In genomic region chr9:137030931-137031527, GRCh38 we compare ENCODE assay signal across 15 cellular contexts. TPM values are rescaled to one million over a fixed set of nuclear protein-coding genes. Genes with fewer than 3 reads are reported as not detected.
DNase-seq lines count a peak whose midpoint lies in the region; ATAC-seq and TF ChIP-seq lines count a peak whose summit lies in the region.
"Had no signal": no experiment of that assay in that cellular context is flagged by ENCODE, and none has a peak within 500 bp of the region (broad histone marks: within the 10 kb centered on the region; RNA-seq: fewer than 3 reads in every experiment).

No MANE protein-coding gene starts in this region.

- no peaks in the 10 kb centered on the region for H3K36me3 ChIP-seq in upper lobe of left lung
- H3K36me3 ChIP-seq: breast epithelium had no signal

- no peaks in the 10 kb centered on the region for H3K9me3 ChIP-seq in upper lobe of left lung
- H3K9me3 ChIP-seq: breast epithelium had no signal

- no peaks in the 10 kb centered on the region for H3K27me3 ChIP-seq in upper lobe of left lung
- H3K27me3 ChIP-seq: breast epithelium had no signal

- H3K4me3 ChIP-seq in upper lobe of left lung: peak overlapping the region in 3 of 4 donors; percentile 12 to 38 (median 21)
- H3K4me3 ChIP-seq: breast epithelium, GM23248 had no signal

- WGBS in upper lobe of left lung, 2 donors: 78 to 84% methylated on average over 11 to 39 of the region's 44 CpGs

- peak overlapping the region; percentile 68 for H3K27ac Mint-ChIP-seq in activated naive CD8-positive, alpha-beta T cell
- no peak overlapping the region for H3K27ac Mint-ChIP-seq in activated naive CD8-positive, alpha-beta T cell treated with anti-CD3 and anti-CD28 coated beads for 36 hours
- H3K27ac Mint-ChIP-seq in activated CD4-positive, alpha-beta memory T cell treated with anti-CD3 and anti-CD28 coated beads, Interleukin-2, amount 10 ng/mL, durations not matched to agents 7 days and 5 days: peak overlapping the region; percentile 91
- peak overlapping the region; percentile 78 for H3K27ac Mint-ChIP-seq in memory B cell

- peak overlapping the region; percentile 10 to 79 (median 76) for H3K27ac ChIP-seq in upper lobe of left lung
- H3K27ac ChIP-seq: breast epithelium, foreskin keratinocyte, GM23248 had no signal

- peak overlapping the region; percentile 57 for H3K4me3 Mint-ChIP-seq in activated naive CD8-positive, alpha-beta T cell
- H3K4me3 Mint-ChIP-seq in activated naive CD8-positive, alpha-beta T cell treated with anti-CD3 and anti-CD28 coated beads for 36 hours: no peak overlapping the region
- H3K4me3 Mint-ChIP-seq in activated CD4-positive, alpha-beta memory T cell treated with anti-CD3 and anti-CD28 coated beads, Interleukin-2, amount 10 ng/mL, durations not matched to agents 7 days and 5 days: peak overlapping the region; percentile 76
- peak overlapping the region; percentile 82 for H3K4me3 Mint-ChIP-seq in memory B cell

- peaks cover 44% of the 10 kb centered on the region for H3K4me1 Mint-ChIP-seq in activated naive CD8-positive, alpha-beta T cell (ENCODE audit: low read depth)
- H3K4me1 Mint-ChIP-seq in activated naive CD8-positive, alpha-beta T cell treated with anti-CD3 and anti-CD28 coated beads for 36 hours: peaks cover 40% of the 10 kb centered on the region
- H3K4me1 Mint-ChIP-seq in activated CD4-positive, alpha-beta memory T cell treated with anti-CD3 and anti-CD28 coated beads, Interleukin-2, amount 10 ng/mL, durations not matched to agents 7 days and 5 days: peaks cover 70% of the 10 kb centered on the region
- peaks cover 49% of the 10 kb centered on the region for H3K4me1 Mint-ChIP-seq in memory B cell

- CTCF ChIA-PET in activated CD4-positive, alpha-beta memory T cell treated with anti-CD3 and anti-CD28 coated beads, Interleukin-2, amount 10 ng/mL, durations not matched to agents 7 days and 5 days (lab: Charles Lee): interaction anchor here (1.2 to 9.9 kb wide), 4 partner anchors 16 to 188 kb away, joined by 5 to 149 read pairs (median 56); partner anchors contain the start of genes AJM1, C8G, FBXW5 and NPDC1

- TF ChIP-seq EP300 in upper lobe of left lung (IDR thresholded peaks at IDR 0.05): no peak

- H3K27me3 Mint-ChIP-seq in activated naive CD8-positive, alpha-beta T cell: no peaks in the 10 kb centered on the region
- H3K27me3 Mint-ChIP-seq in activated naive CD8-positive, alpha-beta T cell treated with anti-CD3 and anti-CD28 coated beads for 36 hours: no peaks in the 10 kb centered on the region
- no peaks in the 10 kb centered on the region for H3K27me3 Mint-ChIP-seq in activated CD4-positive, alpha-beta memory T cell treated with anti-CD3 and anti-CD28 coated beads, Interleukin-2, amount 10 ng/mL, durations not matched to agents 7 days and 5 days
- no peaks in the 10 kb centered on the region for H3K27me3 Mint-ChIP-seq in memory B cell

- no peak for TF ChIP-seq CTCF in upper lobe of left lung (IDR thresholded peaks at IDR 0.05)

- H3K4me1 ChIP-seq in upper lobe of left lung: peaks cover 43 to 79% (median 60%) of the 10 kb centered on the region in 4 donors
- H3K4me1 ChIP-seq: foreskin keratinocyte had no signal

- ATAC-seq in memory B cell (ENCODE audit: low read depth) (no peak), upper lobe of left lung (ENCODE audit: low FRiP score in 2 of 2) (no peak)
- ATAC-seq: foreskin keratinocyte had no signal

- no peak for DNase-seq in activated naive CD8-positive, alpha-beta T cell treated with anti-CD3 and anti-CD28 coated beads for 36 hours
- DNase-seq in activated CD4-positive, alpha-beta memory T cell treated with anti-CD3 and anti-CD28 coated beads, Interleukin-2, amount 10 ng/mL, durations not matched to agents 7 days and 5 days: no peak
- no peak for DNase-seq in memory B cell (ENCODE audit: low spot score in 2 of 2)
- DNase-seq in upper lobe of left lung: no peak
- no peak for DNase-seq in NCI-H510A (lab: John Stamatoyannopoulos, UW)
- no peak for DNase-seq in putamen (ENCODE audit: low spot score)
- DNase-seq in UCSD-AML1 (lab: John Stamatoyannopoulos, UW; ENCODE audit: unreplicated experiment): no peak
- DNase-seq: DMS53, foreskin keratinocyte, GM23248, NCI-H2029, NCI-H774, occipital lobe had no signal

- POLR2A ChIA-PET in activated CD4-positive, alpha-beta memory T cell treated with anti-CD3 and anti-CD28 coated beads, Interleukin-2, amount 10 ng/mL, durations not matched to agents 7 days and 5 days (lab: Charles Lee): interaction anchor here (1.2 to 2.9 kb wide), 5 partner anchors 14 to 224 kb away, joined by 3 to 15 read pairs (median 6); partner anchors contain the start of genes CLIC3, PAXX and RABL6

- no peaks in the 10 kb centered on the region for H3K9me3 Mint-ChIP-seq in activated naive CD8-positive, alpha-beta T cell (ENCODE audit: low read depth)
- H3K9me3 Mint-ChIP-seq in activated naive CD8-positive, alpha-beta T cell treated with anti-CD3 and anti-CD28 coated beads for 36 hours: no peaks in the 10 kb centered on the region
- no peaks in the 10 kb centered on the region for H3K9me3 Mint-ChIP-seq in activated CD4-positive, alpha-beta memory T cell treated with anti-CD3 and anti-CD28 coated beads, Interleukin-2, amount 10 ng/mL, durations not matched to agents 7 days and 5 days
- H3K9me3 Mint-ChIP-seq in memory B cell: no peaks in the 10 kb centered on the region

- TF ChIP-seq POLR2A in upper lobe of left lung (IDR thresholded peaks at IDR 0.05): no peak

- no peaks in the 10 kb centered on the region for H3K36me3 Mint-ChIP-seq in activated naive CD8-positive, alpha-beta T cell
- no peaks in the 10 kb centered on the region for H3K36me3 Mint-ChIP-seq in activated naive CD8-positive, alpha-beta T cell treated with anti-CD3 and anti-CD28 coated beads for 36 hours
- H3K36me3 Mint-ChIP-seq in activated CD4-positive, alpha-beta memory T cell treated with anti-CD3 and anti-CD28 coated beads, Interleukin-2, amount 10 ng/mL, durations not matched to agents 7 days and 5 days (ENCODE audit: low read depth): peaks cover 5% of the 10 kb centered on the region
- no peaks in the 10 kb centered on the region for H3K36me3 Mint-ChIP-seq in memory B cell

RNA-seq across cellular contexts. Expression of gene FUT7, which starts 0.9 kb away (rescaled TPM):
- total RNA-seq in activated naive CD8-positive, alpha-beta T cell treated with anti-CD3 and anti-CD28 coated beads for 36 hours: not detected
- 10 to 100 TPM in 1 of 2 experiments, 1 to 10 TPM in 1; 9.9 to 10.4 TPM for total RNA-seq in activated CD4-positive, alpha-beta memory T cell treated with anti-CD3 and anti-CD28 coated beads, Interleukin-2, amount 10 ng/mL, durations not matched to agents 7 days and 5 days
- 1 to 10 TPM in 4 of 6 donors, under 1 TPM in 1, not detected in 1; 0.94 to 2.3 (median 2.0) TPM for total RNA-seq in upper lobe of left lung
- total RNA-seq: breast epithelium, foreskin keratinocyte, GM23248, occipital lobe had no signal

RNA-seq across cellular contexts. Expression of gene ABCA2, which starts 3.0 kb away (rescaled TPM):
- 1 to 10 TPM; 4.2 to 4.9 TPM for total RNA-seq in activated naive CD8-positive, alpha-beta T cell treated with anti-CD3 and anti-CD28 coated beads for 36 hours
- total RNA-seq in activated CD4-positive, alpha-beta memory T cell treated with anti-CD3 and anti-CD28 coated beads, Interleukin-2, amount 10 ng/mL, durations not matched to agents 7 days and 5 days: 10 to 100 TPM; 55.5 to 65.9 TPM
- 10 to 100 TPM; 14.7 to 49.2 (median 29.6) TPM for total RNA-seq in upper lobe of left lung

RNA-seq across cellular contexts. Expression of gene NPDC1, which starts 14.9 kb away (rescaled TPM):
- 10 to 100 TPM; 13.2 to 13.5 TPM for total RNA-seq in activated naive CD8-positive, alpha-beta T cell treated with anti-CD3 and anti-CD28 coated beads for 36 hours
- total RNA-seq in activated CD4-positive, alpha-beta memory T cell treated with anti-CD3 and anti-CD28 coated beads, Interleukin-2, amount 10 ng/mL, durations not matched to agents 7 days and 5 days: 10 to 100 TPM; 82.8 to 89.2 TPM
- 100 to 1,000 TPM in 2 of 6 donors, 10 to 100 TPM in 4; 26.7 to 199 (median 73.2) TPM for total RNA-seq in upper lobe of left lung

RNA-seq across cellular contexts. Expression of gene ENTPD2, which starts 22.8 kb away (rescaled TPM):
- total RNA-seq in activated naive CD8-positive, alpha-beta T cell treated with anti-CD3 and anti-CD28 coated beads for 36 hours: not detected
- under 1 TPM; 0.15 to 0.40 TPM for total RNA-seq in activated CD4-positive, alpha-beta memory T cell treated with anti-CD3 and anti-CD28 coated beads, Interleukin-2, amount 10 ng/mL, durations not matched to agents 7 days and 5 days
- total RNA-seq in upper lobe of left lung: under 1 TPM in 4 of 6 donors, not detected in 2; 0.34 to 0.98 (median 0.55) TPM
- total RNA-seq: GM23248 had no signal

RNA-seq across cellular contexts. Expression of gene CLIC3, which starts 34.7 kb away (rescaled TPM):
- not detected for total RNA-seq in activated naive CD8-positive, alpha-beta T cell treated with anti-CD3 and anti-CD28 coated beads for 36 hours
- 1 to 10 TPM; 3.7 to 4.9 TPM for total RNA-seq in activated CD4-positive, alpha-beta memory T cell treated with anti-CD3 and anti-CD28 coated beads, Interleukin-2, amount 10 ng/mL, durations not matched to agents 7 days and 5 days
- 100 to 1,000 TPM in 2 of 6 donors, 10 to 100 TPM in 4; 41.9 to 132 (median 85.2) TPM for total RNA-seq in upper lobe of left lung
